ENCODE assay signal across 8 cellular contexts in the genomic region with DNA sequence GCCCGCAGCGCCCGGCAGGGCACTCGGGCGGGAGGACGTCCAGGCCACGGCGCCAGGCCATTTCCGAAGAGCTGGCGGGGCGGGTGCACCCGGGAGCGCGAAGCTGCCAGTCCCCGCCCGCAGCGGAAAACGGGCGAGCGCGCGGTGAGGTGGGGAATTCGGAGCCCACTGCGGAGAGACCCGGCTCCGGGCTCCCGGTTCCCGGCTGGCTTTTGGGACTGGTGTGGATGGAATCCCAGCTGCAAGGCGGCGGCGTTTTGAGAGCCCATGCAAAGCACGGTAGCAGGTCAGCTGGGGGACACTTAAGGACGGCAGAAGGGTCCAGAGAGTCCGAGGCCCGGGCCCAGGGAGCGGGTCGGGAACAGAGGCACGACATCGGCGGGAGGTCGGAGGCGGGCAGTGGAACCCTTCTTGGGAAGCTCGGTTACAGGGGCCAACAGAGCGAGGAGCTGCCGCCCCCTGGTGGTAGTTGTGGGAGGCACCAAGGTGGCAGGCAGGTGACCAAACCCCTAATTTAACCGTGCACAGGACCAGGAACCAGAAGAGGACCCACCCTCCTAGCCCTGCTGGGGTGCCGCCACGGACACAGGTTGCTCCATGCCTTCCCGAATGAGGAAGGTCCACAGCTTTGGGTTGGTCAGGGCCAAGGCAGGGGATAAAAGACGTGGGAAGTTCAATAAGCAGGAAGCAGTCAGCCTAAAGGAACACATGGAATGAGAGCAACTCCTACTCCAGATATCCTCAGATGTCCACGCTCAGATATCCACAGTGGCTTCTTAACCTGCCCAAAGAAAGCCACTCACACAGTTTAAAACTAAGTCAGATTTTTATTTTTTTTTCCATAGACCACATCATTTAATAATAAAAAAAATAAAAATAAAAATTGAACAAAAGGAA. TPM values are rescaled to one million over a fixed set of nuclear protein-coding genes. Genes with fewer than 3 reads are reported as not detected.
A peak's percentile ranks its signal among the peaks of the same experiment; 100 is the strongest.
DNase-seq lines count a peak whose midpoint lies in the region; ATAC-seq, FAIRE-seq and TF ChIP-seq lines count a peak whose summit lies in the region.

No MANE protein-coding gene starts in this region.

- CTCF ChIA-PET in T-cell (lab: Charles Lee) (interaction anchor here (0.6 to 7.8 kb wide), 25 partner anchors 11 to 1621 kb away, joined by 3 to 140 read pairs (median 5); a partner anchor contains a TSS), mammary epithelial cell (lab: Charles Lee; ENCODE audit: low non-redundant PET) (interaction anchor here (0.5 to 1.2 kb wide), 7 partner anchors 10 to 1056 kb away, joined by 4 to 12 read pairs (median 4); a partner anchor contains a TSS)

- peak overlapping the region; percentile 70 to 81 for H3K27ac Mint-ChIP-seq in T-cell

- H3K9me1 ChIP-seq in keratinocyte (ENCODE audit: control insufficient read depth, extremely low read depth, insufficient read depth, low read length), result no peaks in the 10 kb centered on the region

- ATAC-seq in GM18505 (IDR thresholded peaks at IDR 0.05; ENCODE audit: unreplicated experiment) (peak; percentile 55), HG03045 (IDR thresholded peaks at IDR 0.05; ENCODE audit: unreplicated experiment) (peak; percentile 55), T-cell (replicated peaks in 1 of 4) (peak; percentile 71 to 77 (median 72))

- intact Hi-C loops in mammary epithelial cell (cut with micrococcal nuclease), result loop anchor here (1.0 to 5.0 kb wide), 6 partner anchors 23 to 236 kb away; a partner anchor contains a TSS

- H3K27ac ChIP-seq in mammary epithelial cell (ENCODE audit: insufficient read depth, low read depth, low read length) (no peak overlapping the region), keratinocyte (ENCODE audit: control insufficient read depth, insufficient read depth, low read length) (peak overlapping the region; percentile 31)

- H2AFZ ChIP-seq in mammary epithelial cell (ENCODE audit: low read depth, low read length), result peak overlapping the region; percentile 47
- H2AFZ ChIP-seq in keratinocyte (ENCODE audit: control insufficient read depth, low read length), result no peak overlapping the region

- H3K4me1 ChIP-seq in mammary epithelial cell (ENCODE audit: insufficient read depth, low read length), result peaks cover 31% of the 10 kb centered on the region
- H3K4me1 ChIP-seq in keratinocyte (ENCODE audit: control insufficient read depth, extremely low read depth, insufficient read depth, low read length), result peaks cover 30% of the 10 kb centered on the region

- POLR2A ChIA-PET in T-cell (lab: Charles Lee), result interaction anchor here (0.6 to 1.2 kb wide), 2 partner anchors 72 to 87 kb away, joined by 3 to 4 read pairs; no protein-coding TSS in a partner anchor

- no peak overlapping the region for H3K9ac ChIP-seq in mammary epithelial cell (ENCODE audit: insufficient read depth, low read length)
- H3K9ac ChIP-seq in keratinocyte (ENCODE audit: control insufficient read depth, extremely low read depth, insufficient read depth, low read length), result peak overlapping the region; percentile 58

- H3K36me3 Mint-ChIP-seq in T-cell, result peaks cover 25% of the 10 kb centered on the region

- peak overlapping the region; percentile 99 for H3K4me2 ChIP-seq in mammary epithelial cell (ENCODE audit: insufficient read depth, low read depth, low read length)
- peak overlapping the region; percentile 89 for H3K4me2 ChIP-seq in keratinocyte (ENCODE audit: control insufficient read depth, extremely low read depth, insufficient read depth, low read depth, low read length)

- H3K36me3 ChIP-seq in mammary epithelial cell (ENCODE audit: insufficient read depth, low read length), result peaks cover 22% of the 10 kb centered on the region
- peaks cover 25 to 29% of the 10 kb centered on the region in 2 experiments for H3K36me3 ChIP-seq in keratinocyte (ENCODE audit: control insufficient read depth in 2 of 2, extremely low read depth in 1 of 2, insufficient read depth in 2 of 2, low read length in 2 of 2)

- peaks cover 14 to 21% (median 17%) of the 10 kb centered on the region in 3 donors for H3K4me1 Mint-ChIP-seq in T-cell

- no peaks in the 10 kb centered on the region for H3K9me3 Mint-ChIP-seq in T-cell

- peak; percentile 82 to 93 for TF ChIP-seq CTCF in mammary epithelial cell (conservative IDR thresholded peaks at IDR 0.05 in 1 of 2, IDR thresholded peaks at IDR 0.05 in 1 of 2; ENCODE audit: extremely low read depth in 1 of 2, insufficient read depth in 1 of 2, low read depth in 1 of 2, low read length in 2 of 2)
- peak; percentile 89 to 97 (median 96) for TF ChIP-seq CTCF in keratinocyte (optimal IDR thresholded peaks at IDR 0.05 in 1 of 3, IDR thresholded peaks at IDR 0.05 in 1 of 3, conservative IDR thresholded peaks at IDR 0.05 in 1 of 3; ENCODE audit: extremely low read depth in 1 of 3, insufficient read depth in 2 of 3, low read length in 3 of 3)

- DNase-seq in T-cell (peak; percentile 61 to 88 (median 80)), mammary epithelial cell (peak; percentile 74), keratinocyte (ENCODE audit: low read depth, low spot score) (no peak), GF-D8 (lab: John Stamatoyannopoulos, UW) (no peak), hippocampal formation (lab: John Stamatoyannopoulos, UW) (no peak)
- peak; percentile 77 to 84 for DNase-seq in stimulated activated CD4-positive, alpha-beta T cell treated with anti-CD3 and anti-CD28 coated beads, Interleukin-1b, Interleukin-23, amount 100 ng/mL, for 1 hour (ENCODE audit: low read depth in 2 of 2)

- H3K4me3 ChIP-seq in mammary epithelial cell (replicated peaks in 1 of 3; ENCODE audit: insufficient read depth in 1 of 3, low read depth in 2 of 3, low read length in 3 of 3) (peak overlapping the region; percentile 50 to 65 (median 55)), keratinocyte (ENCODE audit: control insufficient read depth in 2 of 3, extremely low read depth in 1 of 3, insufficient read depth in 2 of 3, low read depth in 1 of 3, low read length in 3 of 3) (peak overlapping the region; percentile 36 to 68 (median 64))

- no peaks in the 10 kb centered on the region for H3K27me3 Mint-ChIP-seq in T-cell

- H3K9me3 ChIP-seq in mammary epithelial cell (replicated peaks; ENCODE audit: insufficient read depth, low read length) (no peaks in the 10 kb centered on the region), keratinocyte (ENCODE audit: control insufficient read depth, low read depth, low read length) (no peaks in the 10 kb centered on the region)

- peaks cover 8% of the 10 kb centered on the region for H3K79me2 ChIP-seq in mammary epithelial cell (ENCODE audit: insufficient read depth, low read length)
- peaks cover 5% of the 10 kb centered on the region for H3K79me2 ChIP-seq in keratinocyte (ENCODE audit: control insufficient read depth, insufficient read depth, low read length)

- peak; percentile 17 for FAIRE-seq in keratinocyte (lab: Jason Lieb, UNC)

- 2% methylated on average over 8 of the region's 51 CpGs for WGBS in mammary epithelial cell (ENCODE audit: low coverage, missing lambda C conversion rate)

- in situ Hi-C loops in mammary epithelial cell (cut with MboI; ENCODE audit: low sequenced_read_pairs in 2 of 2), result no loop called here

- H3K27me3 ChIP-seq in mammary epithelial cell (ENCODE audit: insufficient read depth, low read length) (no peaks in the 10 kb centered on the region), keratinocyte (ENCODE audit: control insufficient read depth, extremely low read depth, insufficient read depth, low read length) (no peaks in the 10 kb centered on the region)

- dilution Hi-C loops in mammary epithelial cell (cut with HindIII; ENCODE audit: low sequenced_read_pairs), result no loop called here
- dilution Hi-C loops in keratinocyte (cut with MboI; ENCODE audit: extremely low pct_ligation_motif_present, low sequenced_read_pairs), result no loop called here

- TF ChIP-seq POLR2A in GM18505 (IDR thresholded peaks at IDR 0.05; ENCODE audit: borderline replicate concordance, extremely low read depth, insufficient read depth, insufficient read length), result no peak

- peak overlapping the region; percentile 82 to 84 (median 84) for H3K4me3 Mint-ChIP-seq in T-cell

- no TSS peak for BruUV-seq in mammary epithelial cell (replicated peaks; lab: Mats Ljungman, UMichigan)

- H4K20me1 ChIP-seq in mammary epithelial cell (ENCODE audit: insufficient read depth, low read length), result peaks cover 2% of the 10 kb centered on the region
- H4K20me1 ChIP-seq in keratinocyte (ENCODE audit: control insufficient read depth, extremely low read depth, insufficient read depth, low read length), result no peaks in the 10 kb centered on the region

RNA-seq across cellular contexts. Expression of a gene that starts 0.7 kb away (rescaled TPM):
- total RNA-seq in T-cell (1 to 10 TPM; 1.2 to 3.0 (median 1.6) TPM), mammary epithelial cell (1 to 10 TPM; 4.2 to 5.6 TPM)
- polyA plus RNA-seq in mammary epithelial cell (4.2 TPM), keratinocyte (3.5 to 5.8 TPM (median 3.9 TPM) in 3 replicates)
- polyA minus RNA-seq in mammary epithelial cell (1.0 TPM), keratinocyte (6.6 to 7.7 TPM (median 7.4 TPM) in 3 replicates)
- 0.42 TPM for polyA plus RNA-seq in keratinocyte (2011; ENCODE audit: low read depth)
- polyA plus RNA-seq in keratinocyte (2011; cell fraction: cytosol; rRNA removed), result 1.1 and 1.7 TPM in 2 replicates
- polyA plus RNA-seq in keratinocyte (2011; cell fraction: nucleus; rRNA removed), result 21.9 and 31.8 TPM in 2 replicates
- 2.6 and 3.1 TPM in 2 replicates for polyA plus RNA-seq in keratinocyte (2012; ENCODE audit: low replicate concordance)
- polyA minus RNA-seq in keratinocyte (2011; cell fraction: cytosol; rRNA and poly(A)+ RNA removed), result 2.5 TPM
- polyA minus RNA-seq in keratinocyte (2011; cell fraction: nucleus; rRNA and poly(A)+ RNA removed), result 5.7 and 6.0 TPM in 2 replicates

RNA-seq across cellular contexts. Expression of a gene that starts 16.0 kb away (rescaled TPM):
- under 1 TPM in 4 of 5 donors, not detected in 1; 0.26 to 0.95 (median 0.54) TPM for total RNA-seq in T-cell
- total RNA-seq in mammary epithelial cell, result not detected
- not detected for polyA plus RNA-seq in mammary epithelial cell
- not detected for polyA minus RNA-seq in mammary epithelial cell
- polyA plus RNA-seq in keratinocyte, result not detected in 3 replicates
- polyA plus RNA-seq in keratinocyte (2011; ENCODE audit: low read depth), result not detected
- not detected in 2 replicates for polyA plus RNA-seq in keratinocyte (2011; cell fraction: cytosol; rRNA removed)
- not detected in 2 replicates for polyA plus RNA-seq in keratinocyte (2011; cell fraction: nucleus; rRNA removed)
- not detected in 2 replicates for polyA plus RNA-seq in keratinocyte (2012; ENCODE audit: low replicate concordance)
- 1.0 TPM in 1 of 3 replicates, not detected in the others for polyA minus RNA-seq in keratinocyte
- not detected for polyA minus RNA-seq in keratinocyte (2011; cell fraction: cytosol; rRNA and poly(A)+ RNA removed)
- polyA minus RNA-seq in keratinocyte (2011; cell fraction: nucleus; rRNA and poly(A)+ RNA removed), result not detected in 2 replicates

RNA-seq across cellular contexts. Expression of a gene that starts 23.3 kb away (rescaled TPM):
- 10 to 100 TPM; 20.6 to 43.9 (median 38.0) TPM for total RNA-seq in T-cell
- total RNA-seq in mammary epithelial cell, result 100 to 1,000 TPM; 145 to 152 TPM
- polyA plus RNA-seq in mammary epithelial cell, result 332 TPM
- 194 TPM for polyA minus RNA-seq in mammary epithelial cell
- 285 to 349 TPM (median 292 TPM) in 3 replicates for polyA plus RNA-seq in keratinocyte
- polyA plus RNA-seq in keratinocyte (2011; ENCODE audit: low read depth), result 57.4 TPM
- polyA plus RNA-seq in keratinocyte (2011; cell fraction: cytosol; rRNA removed), result 249 and 261 TPM in 2 replicates
- 195 and 203 TPM in 2 replicates for polyA plus RNA-seq in keratinocyte (2011; cell fraction: nucleus; rRNA removed)
- 178 and 212 TPM in 2 replicates for polyA plus RNA-seq in keratinocyte (2012; ENCODE audit: low replicate concordance)
- 128 to 263 TPM (median 217 TPM) in 3 replicates for polyA minus RNA-seq in keratinocyte
- 240 TPM for polyA minus RNA-seq in keratinocyte (2011; cell fraction: cytosol; rRNA and poly(A)+ RNA removed)
- 73.9 and 89.0 TPM in 2 replicates for polyA minus RNA-seq in keratinocyte (2011; cell fraction: nucleus; rRNA and poly(A)+ RNA removed)

RNA-seq across cellular contexts. Expression of a gene that starts 36.9 kb away (rescaled TPM):
- total RNA-seq in T-cell (100 to 1,000 TPM; 277 to 326 (median 290) TPM), mammary epithelial cell (100 to 1,000 TPM in 1 of 2 donors, 10 to 100 TPM in 1; 62.0 to 148 TPM)
- polyA plus RNA-seq in mammary epithelial cell (64.4 TPM), keratinocyte (92.0 to 104 TPM (median 96.7 TPM) in 3 replicates)
- polyA minus RNA-seq in mammary epithelial cell (70.8 TPM), keratinocyte (69.6 to 117 TPM (median 76.3 TPM) in 3 replicates)
- 38.9 TPM for polyA plus RNA-seq in keratinocyte (2011; ENCODE audit: low read depth)
- polyA plus RNA-seq in keratinocyte (2011; cell fraction: cytosol; rRNA removed), result 43.4 and 46.3 TPM in 2 replicates
- 345 and 378 TPM in 2 replicates for polyA plus RNA-seq in keratinocyte (2011; cell fraction: nucleus; rRNA removed)
- polyA plus RNA-seq in keratinocyte (2012; ENCODE audit: low replicate concordance), result 56.1 and 89.9 TPM in 2 replicates
- 29.4 TPM for polyA minus RNA-seq in keratinocyte (2011; cell fraction: cytosol; rRNA and poly(A)+ RNA removed)
- polyA minus RNA-seq in keratinocyte (2011; cell fraction: nucleus; rRNA and poly(A)+ RNA removed), result 78.8 and 118 TPM in 2 replicates

RNA-seq across cellular contexts. Expression of a gene that starts 37.3 kb away (rescaled TPM):
- 10 to 100 TPM in 4 of 5 donors, 1 to 10 TPM in 1; 9.5 to 47.7 (median 43.6) TPM for total RNA-seq in T-cell
- 10 to 100 TPM; 39.2 to 57.6 TPM for total RNA-seq in mammary epithelial cell
- 95.1 TPM for polyA plus RNA-seq in mammary epithelial cell
- polyA minus RNA-seq in mammary epithelial cell, result 38.1 TPM
- 73.7 to 117 TPM (median 101 TPM) in 3 replicates for polyA plus RNA-seq in keratinocyte
- polyA plus RNA-seq in keratinocyte (2011; ENCODE audit: low read depth), result 70.3 TPM
- polyA plus RNA-seq in keratinocyte (2011; cell fraction: cytosol; rRNA removed), result 80.2 and 98.9 TPM in 2 replicates
- 73.9 and 75.5 TPM in 2 replicates for polyA plus RNA-seq in keratinocyte (2011; cell fraction: nucleus; rRNA removed)
- polyA plus RNA-seq in keratinocyte (2012; ENCODE audit: low replicate concordance), result 64.6 and 81.2 TPM in 2 replicates
- polyA minus RNA-seq in keratinocyte, result 41.1 to 143 TPM (median 85.1 TPM) in 3 replicates
- polyA minus RNA-seq in keratinocyte (2011; cell fraction: cytosol; rRNA and poly(A)+ RNA removed), result 33.8 TPM
- polyA minus RNA-seq in keratinocyte (2011; cell fraction: nucleus; rRNA and poly(A)+ RNA removed), result 18.7 and 35.0 TPM in 2 replicates

Comparison
In these comparisons a context has a peak if more than half of its experiments do, and no peak if none do; other contexts are left out.
1. DNase-seq: peak in T-cell (34 of 34), mammary epithelial cell (single experiment) and stimulated activated CD4-positive, alpha-beta T cell treated with anti-CD3 and anti-CD28 coated beads, Interleukin-1b, Interleukin-23, amount 100 ng/mL, for 1 hour (2 of 2); none in keratinocyte (single experiment), GF-D8 (single experiment) and hippocampal formation (0 of 2).
2. Peak in every context shown above with its lines, with median percentiles within 50 percentile points of each other: ATAC-seq.